ENCODE assay signal across 23 cellular contexts in genomic region chrX:134891652-134892051, GRCh38. TPM values are rescaled to one million over a fixed set of nuclear protein-coding genes. Genes with fewer than 3 reads are reported as not detected.
DNase-seq lines count a peak whose midpoint lies in the region; ATAC-seq, FAIRE-seq and TF ChIP-seq lines count a peak whose summit lies in the region.
"Had no signal": no experiment of that assay in that cellular context is flagged by ENCODE, and none has a peak within 500 bp of the region (broad histone marks: within the 10 kb centered on the region; RNA-seq: fewer than 3 reads in every experiment).

No MANE protein-coding gene starts in this region.

- POLR2A ChIA-PET in A549 (lab: Yijun Ruan, JAX) (no interaction called here), IMR-90 (lab: Charles Lee; ENCODE audit: unreplicated experiment) (no interaction called here)

- peaks cover 3% of the 10 kb centered on the region for H3K36me3 Mint-ChIP-seq in astrocyte (ENCODE audit: low read depth, unreplicated experiment)

- H2BK15ac ChIP-seq in IMR-90 (ENCODE audit: low read depth, low read length), result no peak overlapping the region

- no peak overlapping the region for H3K4me3 Mint-ChIP-seq in astrocyte (ENCODE audit: unreplicated experiment)
- H3K4me3 Mint-ChIP-seq: B cell; CD8-positive, alpha-beta T cell; IgD-negative memory B cell had no signal

- H3K9me3 ChIP-seq in A549 (no peaks in the 10 kb centered on the region), IMR-90 (ENCODE audit: control insufficient read depth, insufficient read depth, low read length) (no peaks in the 10 kb centered on the region), astrocyte (ENCODE audit: insufficient read depth, low read depth, low read length) (no peaks in the 10 kb centered on the region), osteoblast (ENCODE audit: low read depth, low read length) (no peaks in the 10 kb centered on the region)
- H3K9me3 ChIP-seq: BLaER1 treated with 17β-estradiol and CSF1 and Interleukin-3, amounts not matched to agents 10 nM and 100 nM had no signal

- no peak overlapping the region for H3K23ac ChIP-seq in IMR-90 (ENCODE audit: low read depth, low read length)

- H3K56ac ChIP-seq in IMR-90 (ENCODE audit: extremely low read depth, insufficient read depth, low read length), result no peak overlapping the region

- no peak overlapping the region for H4K8ac ChIP-seq in IMR-90 (ENCODE audit: low read depth in 2 of 2, low read length in 2 of 2)

- no peak overlapping the region for H4K5ac ChIP-seq in IMR-90 (ENCODE audit: low read depth, low read length)

- dilution Hi-C loops in IMR-90 (cut with HindIII; ENCODE audit: low sequenced_read_pairs, unreplicated experiment), result no loop called here

- no peak for DNase-seq in A549 (ENCODE audit: low read depth in 1 of 2, low spot score in 1 of 2)
- DNase-seq in IMR-90, result peak; percentile 31
- DNase-seq in astrocyte (ENCODE audit: low read depth), result peak; percentile 29
- peak; percentile 31 for DNase-seq in osteoblast (ENCODE audit: insufficient read length, low spot score, missing footprints)
- no peak for DNase-seq in SKM-1 (lab: John Stamatoyannopoulos, UW; ENCODE audit: unreplicated experiment)
- DNase-seq in iPS-NIHi11 (ENCODE audit: low spot score), result no peak
- no peak for DNase-seq in left colon
- DNase-seq: CD8-positive, alpha-beta T cell; COR-L47; DMS 273 treated with DMSO at 0.1 percent for 48 hours; DMS53; DND-41; EL; GDM1; GOT3; H7 had no signal

- H2AK5ac ChIP-seq in IMR-90 (ENCODE audit: low read depth, low read length), result no peak overlapping the region

- ATAC-seq in A549, result no peak
- ATAC-seq in IMR-90 (ENCODE audit: low read depth), result no peak
- no peak for ATAC-seq in left colon
- ATAC-seq: CD8-positive, alpha-beta T cell had no signal

- no peak overlapping the region for H4K91ac ChIP-seq in IMR-90 (ENCODE audit: insufficient read depth, low read depth, low read length)

- no peaks in the 10 kb centered on the region for H3K79me1 ChIP-seq in IMR-90 (ENCODE audit: low read depth in 1 of 2, low read length in 2 of 2)

- no peak overlapping the region for H3K4me3 ChIP-seq in A549
- no peak overlapping the region for H3K4me3 ChIP-seq in IMR-90 (ENCODE audit: insufficient read depth, low read depth, low read length)
- H3K4me3 ChIP-seq in astrocyte (ENCODE audit: insufficient read depth, low read depth, low read length), result no peak overlapping the region
- H3K4me3 ChIP-seq in osteoblast (ENCODE audit: insufficient read depth, low read length), result no peak overlapping the region
- H3K4me3 ChIP-seq: BLaER1 treated with 17β-estradiol and CSF1 and Interleukin-3, amounts not matched to agents 10 nM and 100 nM had no signal

- intact Hi-C loops in IMR-90 (cut with micrococcal nuclease) (loop anchor here (10.0 kb wide), 1 partner anchor 87 kb away; a partner anchor contains a TSS), left colon (cut with DNase I, micrococcal nuclease) (no loop called here)

- BruUV-seq in IMR-90 (replicated peaks; lab: Mats Ljungman, UMichigan), result no TSS peak

- in situ Hi-C loops in IMR-90 (cut with MboI; ENCODE audit: low sequenced_read_pairs), result no loop called here

- no peak overlapping the region for H3K4ac ChIP-seq in IMR-90 (ENCODE audit: low read depth, low read length)

- H3K4me1 ChIP-seq in A549 (peaks cover 3% of the 10 kb centered on the region; the same call in 2 of the 3 replicates), IMR-90 (ENCODE audit: control insufficient read depth, insufficient read depth, low read length) (no peaks in the 10 kb centered on the region), astrocyte (ENCODE audit: insufficient read depth, low read length) (peaks cover 3% of the 10 kb centered on the region), osteoblast (ENCODE audit: insufficient read depth, low read length) (no peaks in the 10 kb centered on the region)
- H3K4me1 ChIP-seq: BLaER1 treated with 17β-estradiol and CSF1 and Interleukin-3, amounts not matched to agents 10 nM and 100 nM had no signal

- no peak overlapping the region for H2AFZ ChIP-seq in IMR-90 (replicated peaks; ENCODE audit: low read length, poor library complexity)
- H2AFZ ChIP-seq in astrocyte (ENCODE audit: low read depth, low read length), result no peak overlapping the region
- H2AFZ ChIP-seq in osteoblast (ENCODE audit: low read length), result no peak overlapping the region

- H3K9ac ChIP-seq in IMR-90 (ENCODE audit: low read depth, low read length) (no peak overlapping the region), astrocyte (ENCODE audit: low read length) (no peak overlapping the region)
- H3K9ac ChIP-seq: BLaER1 treated with 17β-estradiol and CSF1 and Interleukin-3, amounts not matched to agents 10 nM and 100 nM had no signal

- H3K79me2 ChIP-seq in astrocyte (ENCODE audit: insufficient read depth, low read length) (no peaks in the 10 kb centered on the region), osteoblast (ENCODE audit: insufficient read depth, low read length) (no peaks in the 10 kb centered on the region)

- H3K14ac ChIP-seq in IMR-90 (replicated peaks; ENCODE audit: low read depth, low read length), result no peak overlapping the region

- no peak overlapping the region for H2BK5ac ChIP-seq in IMR-90 (ENCODE audit: low read depth, low read length, poor library complexity, severe bottlenecking)

- H3K18ac ChIP-seq in IMR-90 (ENCODE audit: low read depth, low read length), result no peak overlapping the region

- TF ChIP-seq RAD21 in A549 (conservative IDR thresholded peaks at IDR 0.05 in 1 of 2, IDR thresholded peaks at IDR 0.05 in 1 of 2) (no peak), IMR-90 (IDR thresholded peaks at IDR 0.05; ENCODE audit: low read length) (no peak)

- no peak for TF ChIP-seq EP300 in A549 (IDR thresholded peaks at IDR 0.05)

- H3K27ac Mint-ChIP-seq in astrocyte (ENCODE audit: unreplicated experiment), result no peak overlapping the region
- H3K27ac Mint-ChIP-seq: B cell had no signal

- H3K4me1 Mint-ChIP-seq in astrocyte (ENCODE audit: low read depth, unreplicated experiment), result peaks cover 6% of the 10 kb centered on the region
- H3K4me1 Mint-ChIP-seq: B cell, IgD-negative memory B cell had no signal

- FAIRE-seq in A549 (lab: Jason Lieb, UNC) (peak; percentile 72), astrocyte (lab: Jason Lieb, UNC) (peak; percentile 43)
- FAIRE-seq: GM12892, GM18507, HTR-8/SVneo had no signal

- no peak overlapping the region for H2BK20ac ChIP-seq in IMR-90 (ENCODE audit: low read depth, low read length)

- H3K36me3 ChIP-seq in IMR-90 (ENCODE audit: control insufficient read depth, insufficient read depth, low read length), result peaks cover 9% of the 10 kb centered on the region; the same call in 1 of the 2 replicates
- H3K36me3 ChIP-seq in astrocyte (ENCODE audit: insufficient read depth, low read length), result peaks cover 6% of the 10 kb centered on the region
- peaks cover 3% of the 10 kb centered on the region for H3K36me3 ChIP-seq in osteoblast (ENCODE audit: insufficient read depth, low read length)

- H3K9me3 Mint-ChIP-seq in astrocyte (ENCODE audit: unreplicated experiment), result no peaks in the 10 kb centered on the region
- H3K9me3 Mint-ChIP-seq: CD8-positive, alpha-beta T cell; IgD-negative memory B cell had no signal

- no peaks in the 10 kb centered on the region; the same call in 1 of the 2 replicates for H3K9me1 ChIP-seq in IMR-90 (ENCODE audit: insufficient read depth, low read length)

- H3K4me2 ChIP-seq in A549 (no peak overlapping the region), IMR-90 (ENCODE audit: low read depth, low read length) (no peak overlapping the region), astrocyte (ENCODE audit: low read length) (no peak overlapping the region), osteoblast (ENCODE audit: insufficient read depth, low read length) (no peak overlapping the region)
- H3K4me2 ChIP-seq: BLaER1 treated with 17β-estradiol and CSF1 and Interleukin-3, amounts not matched to agents 10 nM and 100 nM had no signal

- no peaks in the 10 kb centered on the region for H3K27me3 ChIP-seq in IMR-90 (ENCODE audit: control insufficient read depth, insufficient read depth, low read length)
- H3K27me3 ChIP-seq in astrocyte (ENCODE audit: insufficient read depth, low read length), result no peaks in the 10 kb centered on the region
- no peaks in the 10 kb centered on the region for H3K27me3 ChIP-seq in osteoblast (ENCODE audit: insufficient read depth, low read length)

- WGBS in A549 (ENCODE audit: missing lambda C conversion rate), result 87% methylated on average over 3 of the region's 3 CpGs
- WGBS in IMR-90 (ENCODE audit: extremely low coverage in 2 of 2, insufficient read length in 1 of 2), 2 experiments, result no CpG with 5 or more reads among the region's 3 CpGs

- TF ChIP-seq CTCF in A549 (IDR thresholded peaks at IDR 0.05), result no peak
- TF ChIP-seq CTCF in IMR-90 (conservative IDR thresholded peaks at IDR 0.05; ENCODE audit: low read depth, low read length), result no peak
- TF ChIP-seq CTCF in astrocyte (IDR thresholded peaks at IDR 0.05; ENCODE audit: insufficient read depth, low read depth, low read length), result no peak
- no peak for TF ChIP-seq CTCF in osteoblast (IDR thresholded peaks at IDR 0.05; ENCODE audit: extremely low read depth, low read depth, low read length)

- CTCF ChIA-PET in A549 (lab: Yijun Ruan, JAX), result no interaction called here
- CTCF ChIA-PET in IMR-90 (lab: Yijun Ruan, JAX), result no interaction called here

- no peak for TF ChIP-seq POLR2A in A549 (IDR thresholded peaks at IDR 0.05; ENCODE audit: low read length)
- TF ChIP-seq POLR2A in IMR-90 (IDR thresholded peaks at IDR 0.05; ENCODE audit: low read depth, low read length), result no peak

- H2BK120ac ChIP-seq in IMR-90 (ENCODE audit: low read depth, low read length), result no peak overlapping the region

- H3K27me3 Mint-ChIP-seq in astrocyte (ENCODE audit: low read depth, unreplicated experiment), result no peaks in the 10 kb centered on the region
- H3K27me3 Mint-ChIP-seq: B cell had no signal

- no peak overlapping the region for H2AK9ac ChIP-seq in IMR-90 (replicated peaks; ENCODE audit: low read depth, low read length, poor library complexity)

- H4K20me1 ChIP-seq in IMR-90 (ENCODE audit: insufficient read depth, low read length) (no peaks in the 10 kb centered on the region), astrocyte (ENCODE audit: insufficient read depth, low read length) (no peaks in the 10 kb centered on the region), osteoblast (ENCODE audit: insufficient read depth, low read length) (no peaks in the 10 kb centered on the region)

- no peak overlapping the region for H3K27ac ChIP-seq in A549
- no peak overlapping the region for H3K27ac ChIP-seq in IMR-90 (ENCODE audit: insufficient read depth, low read length)
- no peak overlapping the region for H3K27ac ChIP-seq in astrocyte (ENCODE audit: low read depth, low read length)
- no peak overlapping the region for H3K27ac ChIP-seq in osteoblast (ENCODE audit: low read depth, low read length)
- H3K27ac ChIP-seq: 22Rv1; BLaER1 treated with 17β-estradiol and CSF1 and Interleukin-3, amounts not matched to agents 10 nM and 100 nM had no signal

RNA-seq across cellular contexts. Expression of gene MOSPD1, which starts 23.4 kb away (rescaled TPM):
- polyA plus RNA-seq in A549 (2011; rRNA removed) (19.9 and 30.6 TPM in 2 replicates), A549 (2017; fragmentation: RNase III; extraction: RNeasy Plus Mini Kit Qiagen cat#74134 plus additional on column Dnase treatment) (15.6 to 17.9 TPM (median 17.8 TPM) in 3 replicates), IMR-90 (2012; rRNA removed) (11.6 and 16.9 TPM in 2 replicates)
- polyA plus RNA-seq in A549 (2012; cell fraction: cytosol; rRNA removed), result 3.2 and 3.4 TPM in 2 replicates
- 1.2 and 1.6 TPM in 2 replicates for polyA plus RNA-seq in A549 (2012; cell fraction: nucleus; rRNA removed)
- polyA minus RNA-seq in A549 (2011; rRNA and poly(A)+ RNA removed), result 7.6 and 8.9 TPM in 2 replicates
- total RNA-seq in IMR-90 (2012; rRNA removed) (25.5 and 50.8 TPM in 2 replicates), astrocyte (47.9 and 60.4 TPM in 2 replicates), osteoblast (43.3 and 46.0 TPM in 2 replicates), left colon (10 to 100 TPM in 1 of 2 donors, 1 to 10 TPM in 1; 6.3 to 10.8 TPM)
- polyA plus RNA-seq in IMR-90 (2012; cell fraction: cytosol; rRNA removed), result 1.5 and 1.8 TPM in 2 replicates
- 0.77 and 17.2 TPM in 2 replicates for polyA plus RNA-seq in IMR-90 (2012; cell fraction: nucleus; rRNA removed; ENCODE audit: low replicate concordance)

Comparison
In these comparisons a context has a peak if more than half of its experiments do, and no peak if none do; other contexts are left out.
1. DNase-seq: peak in IMR-90 (single experiment), astrocyte (single experiment) and osteoblast (single experiment); none in A549 (0 of 2), SKM-1 (single experiment), iPS-NIHi11 (single experiment) and left colon (0 of 2).